ENCODE assay signal across 26 cellular contexts in genomic region chr9:129467004-129467588, GRCh38.
DNase-seq lines count a peak whose midpoint lies in the region; ATAC-seq and TF ChIP-seq lines count a peak whose summit lies in the region.
"Had no signal": no experiment of that assay in that cellular context is flagged by ENCODE, and none has a peak within 500 bp of the region (broad histone marks: within the 10 kb centered on the region; RNA-seq: fewer than 3 reads in every experiment).

No MANE protein-coding gene starts in this region.

- TF ChIP-seq POLR2A in HCT116 (IDR thresholded peaks at IDR 0.05; ENCODE audit: borderline replicate concordance, extremely low read depth, insufficient read depth, insufficient read length): no peak

- H4K20me1 ChIP-seq in BLaER1 (no peaks in the 10 kb centered on the region), HCT116 (ENCODE audit: insufficient read depth) (no peaks in the 10 kb centered on the region), MM.1S (ENCODE audit: insufficient read depth, low read length) (no peaks in the 10 kb centered on the region)

- H3K27ac ChIP-seq in BLaER1 (peak overlapping the region; percentile 71), HCT116 (ENCODE audit: low read depth, low read length) (peak overlapping the region; percentile 6; the same call in 1 of the 2 replicates), RWPE1 (peak overlapping the region; percentile 2; the same call in 1 of the 2 replicates), MM.1S (ENCODE audit: low read length) (no peak overlapping the region)
- H3K27ac ChIP-seq: C4-2B, cardiac muscle cell, coronary artery, esophagus muscularis mucosa, Peyer's patch, SK-N-MC, suprapubic skin had no signal

- H3F3A ChIP-seq in MM.1S (ENCODE audit: insufficient read depth, low read length): no peaks in the 10 kb centered on the region

- ATAC-seq in HCT116: no peak
- ATAC-seq in GM18861 (IDR thresholded peaks at IDR 0.05; ENCODE audit: unreplicated experiment): no peak
- ATAC-seq: activated CD4-positive, alpha-beta T cell treated with anti-CD3 and anti-CD28 coated beads for 36 hours; K562; left cardiac atrium had no signal

- no TSS peak for BruUV-seq in HCT116 (replicated peaks; lab: Mats Ljungman, UMichigan)

- no peak overlapping the region for H2AFZ ChIP-seq in HCT116 (ENCODE audit: low read depth, low read length, poor library complexity, severe bottlenecking)
- H2AFZ ChIP-seq in MM.1S (ENCODE audit: low read length): no peak overlapping the region

- peaks cover 90% of the 10 kb centered on the region for H3K4me1 ChIP-seq in BLaER1
- peaks cover 70 to 77% of the 10 kb centered on the region in 2 experiments for H3K4me1 ChIP-seq in HCT116 (ENCODE audit: control insufficient read depth in 1 of 2, insufficient read depth in 2 of 2, low read length in 2 of 2)
- H3K4me1 ChIP-seq in MM.1S (ENCODE audit: low read length): no peaks in the 10 kb centered on the region

- H3K9me2 ChIP-seq in HCT116 (ENCODE audit: insufficient read depth) (no peaks in the 10 kb centered on the region), MM.1S (replicated peaks; ENCODE audit: insufficient read depth, low read length) (no peaks in the 10 kb centered on the region)

- H3K36me3 ChIP-seq in BLaER1 (no peaks in the 10 kb centered on the region), HCT116 (ENCODE audit: control insufficient read depth in 1 of 2, insufficient read depth in 2 of 2, low read length in 2 of 2) (no peaks in the 10 kb centered on the region), MM.1S (replicated peaks; ENCODE audit: insufficient read depth, low read length) (no peaks in the 10 kb centered on the region)
- H3K36me3 ChIP-seq: cardiac muscle cell, esophagus muscularis mucosa, Peyer's patch, suprapubic skin had no signal

- DNase-seq in HCT116 (ENCODE audit: low read depth, low spot score) (no peak), RWPE1 (ENCODE audit: low spot score) (no peak), myocyte (ENCODE audit: low read depth) (peak; percentile 64), NCI-H2171 (lab: John Stamatoyannopoulos, UW) (no peak), MM.1S (no peak)
- DNase-seq: activated CD4-positive, alpha-beta T cell treated with anti-CD3 and anti-CD28 coated beads for 36 hours; activated naive CD4-positive, alpha-beta T cell treated with anti-CD3 and anti-CD28 coated beads, Interleukin-2, amount 50 U/mL, for 16 hours; activated T-cell treated with anti-CD3 and anti-CD28 coated beads, Interleukin-2, amount 50 U/mL, for 48 hours; amygdala; Calu3; foreskin melanocyte; left cardiac atrium; NCI-H1694 treated with DMSO at 0.1 percent for 48 hours; nucleus accumbens; Peyer's patch; stimulated activated CD4-positive, alpha-beta T cell treated with anti-CD3 and anti-CD28 coated beads, Interleukin-2, amount 100 ng/mL, for 24 hours had no signal

- RAD21 ChIA-PET in HCT116 (lab: Charles Lee; ENCODE audit: low non-redundant PET in 1 of 2, low total read pairs in 2 of 2, uncharacterized antibody in 2 of 2, unreplicated experiment in 2 of 2): interaction anchor here in 1 of 2 experiments (0.6 kb wide), 1 partner anchor 9 kb away, joined by 4 read pairs; no protein-coding TSS in a partner anchor

- H3K4me2 ChIP-seq in BLaER1 (peak overlapping the region; percentile 86), HCT116 (ENCODE audit: low read length) (no peak overlapping the region), MM.1S (ENCODE audit: low read depth, low read length) (no peak overlapping the region)
- H3K4me2 ChIP-seq: smooth muscle cell had no signal

- peak overlapping the region; percentile 68 for H3K9ac ChIP-seq in BLaER1
- no peak overlapping the region for H3K9ac ChIP-seq in HCT116 (ENCODE audit: low read length)
- H3K9ac ChIP-seq in MM.1S (ENCODE audit: low read length): no peak overlapping the region

- H3K9me3 ChIP-seq in BLaER1 (no peaks in the 10 kb centered on the region), HCT116 (ENCODE audit: control insufficient read depth in 1 of 2, insufficient read depth in 1 of 2, low read depth in 1 of 2, low read length in 2 of 2) (no peaks in the 10 kb centered on the region), MM.1S (replicated peaks; ENCODE audit: insufficient read depth, low read length) (no peaks in the 10 kb centered on the region)
- H3K9me3 ChIP-seq: esophagus muscularis mucosa, suprapubic skin had no signal

- H3K79me2 ChIP-seq in HCT116 (ENCODE audit: insufficient read depth, low read length) (no peaks in the 10 kb centered on the region), MM.1S (ENCODE audit: low read length) (no peaks in the 10 kb centered on the region)

- intact Hi-C loops in HCT116 (cut with micrococcal nuclease): no loop called here

- H3K4me3 ChIP-seq in BLaER1 (no peak overlapping the region), HCT116 (replicated peaks in 1 of 2; ENCODE audit: low read depth in 1 of 2, low read length in 2 of 2) (no peak overlapping the region), MM.1S (ENCODE audit: low read length) (no peak overlapping the region)
- H3K4me3 ChIP-seq: cardiac muscle cell, coronary artery, esophagus muscularis mucosa, K562, Peyer's patch, SK-N-MC, smooth muscle cell, suprapubic skin had no signal

- TF ChIP-seq RAD21 in HCT116 (IDR thresholded peaks at IDR 0.05; ENCODE audit: low read depth): no peak

- TF ChIP-seq CTCF in HCT116 (IDR thresholded peaks at IDR 0.05 in 2 of 3, conservative IDR thresholded peaks at IDR 0.05 in 1 of 3; ENCODE audit: borderline replicate concordance in 1 of 3, insufficient read depth in 1 of 3, low read depth in 2 of 3, low read length in 2 of 3) (no peak), RWPE1 (conservative IDR thresholded peaks at IDR 0.05; ENCODE audit: low read depth) (no peak), MM.1S (IDR thresholded peaks at IDR 0.05; ENCODE audit: low read length) (no peak)

- CTCF ChIA-PET in HCT116 (lab: Charles Lee) (no interaction called here), RWPE1 (lab: Yijun Ruan, JAX) (interaction anchor here (0.6 kb wide), 1 partner anchor 229 kb away, joined by 3 read pairs; no protein-coding TSS in a partner anchor)

- H3K27me3 ChIP-seq in BLaER1 (no peaks in the 10 kb centered on the region), HCT116 (ENCODE audit: insufficient read depth, low read length) (no peaks in the 10 kb centered on the region), MM.1S (replicated peaks; ENCODE audit: insufficient read depth, low read length) (no peaks in the 10 kb centered on the region)
- H3K27me3 ChIP-seq: cardiac muscle cell, esophagus muscularis mucosa, Peyer's patch, suprapubic skin had no signal

- POLR2A ChIA-PET in HCT116 (lab: Charles Lee): interaction anchor here (1.1 kb wide), 1 partner anchor 327 kb away, joined by 3 read pairs; no protein-coding TSS in a partner anchor
- POLR2A ChIA-PET in RWPE1 (lab: Yijun Ruan, JAX; ENCODE audit: low non-redundant PET): no interaction called here

TF ChIP-seq in HCT116, 20 proteins besides CTCF, POLR2A, EP300 and RAD21 (continues in another document):
- TF ChIP-seq MAX (IDR thresholded peaks at IDR 0.05) (no peak), JUND (IDR thresholded peaks at IDR 0.05) (no peak), TCF7L2 (IDR thresholded peaks at IDR 0.05; ENCODE audit: borderline replicate concordance, extremely low read depth, insufficient read depth, insufficient read length) (no peak), POLR2AphosphoS5 (IDR thresholded peaks at IDR 0.05; ENCODE audit: low read depth, low read length) (no peak), SIN3A (IDR thresholded peaks at IDR 0.05; ENCODE audit: low read depth) (no peak), REST (IDR thresholded peaks at IDR 0.05; ENCODE audit: low read depth) (no peak), ZNF274 (IDR thresholded peaks at IDR 0.05; ENCODE audit: low read depth, low read length) (no peak), EZH2 (IDR thresholded peaks at IDR 0.05) (no peak), YY1 (IDR thresholded peaks at IDR 0.05; ENCODE audit: extremely low read depth, insufficient replicate concordance, low read depth, low read length) (no peak), ATF3 (IDR thresholded peaks at IDR 0.05) (no peak), SRF (IDR thresholded peaks at IDR 0.05; ENCODE audit: low read depth) (no peak)
